Comparison of ENCODE assay signal across 10 cellular contexts in genomic region chr15:75022808-75023193, GRCh38. TPM values are rescaled to one million over a fixed set of nuclear protein-coding genes. Genes with fewer than 3 reads are reported as not detected.
DNase-seq lines count a peak whose midpoint lies in the region; ATAC-seq and TF ChIP-seq lines count a peak whose summit lies in the region.
"Had no signal": no experiment of that assay in that cellular context is flagged by ENCODE, and none has a peak within 500 bp of the region (broad histone marks: within the 10 kb centered on the region; RNA-seq: fewer than 3 reads in every experiment).

No MANE protein-coding gene starts in this region.

- intact Hi-C loops in CD8-positive, alpha-beta T cell (cut with DNase I, micrococcal nuclease), result loop anchor here (1.0 to 10.0 kb wide), 16 partner anchors 28 to 1388 kb away; partner anchors contain the start of genes EDC3 (in 2 of the 2), SCAMP5 (in 2 of the 2), SIN3A (in 2 of the 2) and CLK3 (in 1 of the 2)
- intact Hi-C loops in activated T-helper 2 cell treated with anti-CD3 and anti-CD28 coated beads, Interferon-gamma antibody, Interleukin-2, Interleukin-4, amounts not matched to agents 10 μg/mL and 5 μg/mL and 100 μg/mL, durations not matched to agents 14 hours and 24 hours and 36 hours (cut with micrococcal nuclease), result loop anchor here (1.0 to 10.0 kb wide), 3 partner anchors 44 to 432 kb away; partner anchors contain the start of genes RPP25 and SIN3A

- H3K4me3 ChIP-seq in CD8-positive, alpha-beta T cell (ENCODE audit: low read depth, low read length), result no peak overlapping the region
- H3K4me3 ChIP-seq in HEK293 (ENCODE audit: low read depth, low read length), result no peak overlapping the region

- no peaks in the 10 kb centered on the region for H3K9me3 Mint-ChIP-seq in CD8-positive, alpha-beta T cell
- H3K9me3 Mint-ChIP-seq in activated T-helper 2 cell treated with anti-CD3 and anti-CD28 coated beads, Interferon-gamma antibody, Interleukin-2, Interleukin-4, amounts not matched to agents 10 μg/mL and 5 μg/mL and 100 μg/mL, durations not matched to agents 14 hours and 24 hours and 36 hours, result no peaks in the 10 kb centered on the region
- no peaks in the 10 kb centered on the region for H3K9me3 Mint-ChIP-seq in naive B cell

- H3K27ac ChIP-seq in CD8-positive, alpha-beta T cell (ENCODE audit: low read depth, low read length), result no peak overlapping the region
- no peak overlapping the region for H3K27ac ChIP-seq in HEK293 (ENCODE audit: extremely low read depth, low read depth, low read length)

- H3K4me1 ChIP-seq in CD8-positive, alpha-beta T cell (ENCODE audit: insufficient read depth, low read length), result peaks cover 8% of the 10 kb centered on the region
- H3K4me1 ChIP-seq in HEK293 (ENCODE audit: control insufficient read depth, insufficient read depth, low read length), result 0 out of 2 replicates have a peak, but pooled peaks cover 2% of the 10 kb centered on the region
- H3K4me1 ChIP-seq: foreskin keratinocyte had no signal

- H3K36me3 ChIP-seq in CD8-positive, alpha-beta T cell (ENCODE audit: insufficient read depth, low read length), result no peaks in the 10 kb centered on the region
- H3K36me3 ChIP-seq in HEK293 (ENCODE audit: control insufficient read depth in 2 of 2, insufficient read depth in 1 of 2, low read length in 2 of 2), result peaks cover 0 to 16% of the 10 kb centered on the region in 2 experiments; a peak in 2 of 3 replicates
- H3K36me3 ChIP-seq: right lobe of liver had no signal

- peak overlapping the region; percentile 92 for H3K27ac Mint-ChIP-seq in CD8-positive, alpha-beta T cell
- H3K27ac Mint-ChIP-seq in activated T-helper 2 cell treated with anti-CD3 and anti-CD28 coated beads, Interferon-gamma antibody, Interleukin-2, Interleukin-4, amounts not matched to agents 10 μg/mL and 5 μg/mL and 100 μg/mL, durations not matched to agents 14 hours and 24 hours and 36 hours, result no peak overlapping the region
- H3K27ac Mint-ChIP-seq in naive B cell, result peak overlapping the region in 4 of 6 donors; percentile 32 to 88 (median 62)

- TF ChIP-seq CTCF in CD8-positive, alpha-beta T cell (IDR thresholded peaks at IDR 0.05), result no peak
- TF ChIP-seq CTCF in HEK293 (tag by site-specific recombination; IDR thresholded peaks at IDR 0.05), result no peak

- POLR2A ChIA-PET in CD8-positive, alpha-beta T cell (lab: Charles Lee), result interaction anchor here (0.5 to 1.9 kb wide), 5 partner anchors 52 to 345 kb away, joined by 3 to 8 read pairs (median 4); partner anchors contain the start of genes C15orf39 and MAN2C1
- POLR2A ChIA-PET in HEK293 (lab: Yijun Ruan, JAX), result interaction anchor here (0.6 to 2.1 kb wide), 30 partner anchors 8 to 650 kb away, joined by 3 to 24 read pairs (median 5); partner anchors contain the start of genes C15orf39, COX5A, FAM219B and MAN2C1

- peak overlapping the region; percentile 92 for H3K4me3 Mint-ChIP-seq in CD8-positive, alpha-beta T cell
- peak overlapping the region; percentile 56 for H3K4me3 Mint-ChIP-seq in activated T-helper 2 cell treated with anti-CD3 and anti-CD28 coated beads, Interferon-gamma antibody, Interleukin-2, Interleukin-4, amounts not matched to agents 10 μg/mL and 5 μg/mL and 100 μg/mL, durations not matched to agents 14 hours and 24 hours and 36 hours (ENCODE audit: low read depth)
- H3K4me3 Mint-ChIP-seq in naive B cell, result peak overlapping the region in 7 of 8 donors; percentile 90 to 100 (median 97)

- peaks cover 14% of the 10 kb centered on the region for H3K4me1 Mint-ChIP-seq in CD8-positive, alpha-beta T cell (ENCODE audit: low read depth)
- peaks cover 10% of the 10 kb centered on the region for H3K4me1 Mint-ChIP-seq in activated T-helper 2 cell treated with anti-CD3 and anti-CD28 coated beads, Interferon-gamma antibody, Interleukin-2, Interleukin-4, amounts not matched to agents 10 μg/mL and 5 μg/mL and 100 μg/mL, durations not matched to agents 14 hours and 24 hours and 36 hours (ENCODE audit: low read depth)
- peaks cover 24 to 28% (median 26%) of the 10 kb centered on the region in 3 donors for H3K4me1 Mint-ChIP-seq in naive B cell

- DNase-seq in CD8-positive, alpha-beta T cell, result no peak
- no peak for DNase-seq in activated T-helper 2 cell treated with anti-CD3 and anti-CD28 coated beads, Interferon-gamma antibody, Interleukin-2, Interleukin-4, amounts not matched to agents 10 μg/mL and 5 μg/mL and 100 μg/mL, durations not matched to agents 14 hours and 24 hours and 36 hours (ENCODE audit: low spot score)
- no peak for DNase-seq in naive B cell
- DNase-seq in AML-193 (lab: John Stamatoyannopoulos, UW), result no peak
- no peak for DNase-seq in dedifferentiated amniotic fluid mesenchymal stem cell (ENCODE audit: extremely low spot score)
- DNase-seq in NCI-H748 treated with DMSO at 0.1 percent for 48 hours (lab: John Stamatoyannopoulos, UW), result no peak
- DNase-seq in stimulated activated naive CD4-positive, alpha-beta T cell treated with Interleukin-2 at 50 U/mL for 16 hours (lab: John Stamatoyannopoulos, UW), result no peak

- H3K36me3 Mint-ChIP-seq in CD8-positive, alpha-beta T cell, result peaks cover 5% of the 10 kb centered on the region
- peaks cover 7% of the 10 kb centered on the region for H3K36me3 Mint-ChIP-seq in activated T-helper 2 cell treated with anti-CD3 and anti-CD28 coated beads, Interferon-gamma antibody, Interleukin-2, Interleukin-4, amounts not matched to agents 10 μg/mL and 5 μg/mL and 100 μg/mL, durations not matched to agents 14 hours and 24 hours and 36 hours (ENCODE audit: low read depth)
- no peaks in the 10 kb centered on the region for H3K36me3 Mint-ChIP-seq in naive B cell

- CTCF ChIA-PET in CD8-positive, alpha-beta T cell (lab: Charles Lee), result interaction anchor here (1.0 to 9.2 kb wide), 3 partner anchors 179 to 254 kb away, joined by 3 to 114 read pairs (median 5); partner anchors contain the start of gene C15orf39
- CTCF ChIA-PET in HEK293 (lab: Yijun Ruan, JAX), result interaction anchor here (0.5 to 1.5 kb wide), 5 partner anchors 10 to 1031 kb away, joined by 3 to 4 read pairs (median 3); partner anchors contain the start of gene C15orf39

- no peak for ATAC-seq in CD8-positive, alpha-beta T cell
- ATAC-seq in naive B cell (ENCODE audit: low read depth in 2 of 2), result no peak

- no peaks in the 10 kb centered on the region for H3K27me3 Mint-ChIP-seq in CD8-positive, alpha-beta T cell (ENCODE audit: low read depth)
- no peaks in the 10 kb centered on the region for H3K27me3 Mint-ChIP-seq in activated T-helper 2 cell treated with anti-CD3 and anti-CD28 coated beads, Interferon-gamma antibody, Interleukin-2, Interleukin-4, amounts not matched to agents 10 μg/mL and 5 μg/mL and 100 μg/mL, durations not matched to agents 14 hours and 24 hours and 36 hours (ENCODE audit: low read depth)
- H3K27me3 Mint-ChIP-seq in naive B cell, result peaks cover 39 to 44% (median 40%) of the 10 kb centered on the region in 3 donors

- no peaks in the 10 kb centered on the region for H3K9me3 ChIP-seq in CD8-positive, alpha-beta T cell (ENCODE audit: low read length)
- H3K9me3 ChIP-seq in HEK293 (ENCODE audit: control insufficient read depth, insufficient read depth, low read depth, low read length), result no peaks in the 10 kb centered on the region
- H3K9me3 ChIP-seq: right lobe of liver had no signal

- no peaks in the 10 kb centered on the region for H3K27me3 ChIP-seq in CD8-positive, alpha-beta T cell (ENCODE audit: insufficient read depth, low read length)
- H3K27me3 ChIP-seq: foreskin keratinocyte, right lobe of liver had no signal

TF ChIP-seq in HEK293, 187 proteins besides CTCF, POLR2A, EP300 and RAD21:
- TF ChIP-seq, protein P1, sequence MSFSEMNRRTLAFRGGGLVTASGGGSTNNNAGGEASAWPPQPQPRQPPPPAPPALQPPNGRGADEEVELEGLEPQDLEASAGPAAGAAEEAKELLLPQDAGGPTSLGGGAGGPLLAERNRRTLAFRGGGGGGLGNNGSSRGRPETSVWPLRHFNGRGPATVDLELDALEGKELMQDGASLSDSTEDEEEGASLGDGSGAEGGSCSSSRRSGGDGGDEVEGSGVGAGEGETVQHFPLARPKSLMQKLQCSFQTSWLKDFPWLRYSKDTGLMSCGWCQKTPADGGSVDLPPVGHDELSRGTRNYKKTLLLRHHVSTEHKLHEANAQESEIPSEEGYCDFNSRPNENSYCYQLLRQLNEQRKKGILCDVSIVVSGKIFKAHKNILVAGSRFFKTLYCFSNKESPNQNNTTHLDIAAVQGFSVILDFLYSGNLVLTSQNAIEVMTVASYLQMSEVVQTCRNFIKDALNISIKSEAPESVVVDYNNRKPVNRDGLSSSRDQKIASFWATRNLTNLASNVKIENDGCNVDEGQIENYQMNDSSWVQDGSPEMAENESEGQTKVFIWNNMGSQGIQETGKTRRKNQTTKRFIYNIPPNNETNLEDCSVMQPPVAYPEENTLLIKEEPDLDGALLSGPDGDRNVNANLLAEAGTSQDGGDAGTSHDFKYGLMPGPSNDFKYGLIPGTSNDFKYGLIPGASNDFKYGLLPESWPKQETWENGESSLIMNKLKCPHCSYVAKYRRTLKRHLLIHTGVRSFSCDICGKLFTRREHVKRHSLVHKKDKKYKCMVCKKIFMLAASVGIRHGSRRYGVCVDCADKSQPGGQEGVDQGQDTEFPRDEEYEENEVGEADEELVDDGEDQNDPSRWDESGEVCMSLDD (tag by site-specific recombination; IDR thresholded peaks at IDR 0.05), result no peak
- TF ChIP-seq ZNF362 (tag by site-specific recombination; IDR thresholded peaks at IDR 0.05) (peak; percentile 93), ZNF155 (tag by site-specific recombination; IDR thresholded peaks at IDR 0.05) (no peak)

RNA-seq across cellular contexts. Expression of gene PPCDC, which starts 0.6 kb away (rescaled TPM):
- total RNA-seq in CD8-positive, alpha-beta T cell, result 1 to 10 TPM; 6.0 to 6.5 TPM
- total RNA-seq in activated T-helper 2 cell treated with anti-CD3 and anti-CD28 coated beads, Interferon-gamma antibody, Interleukin-2, Interleukin-4, amounts not matched to agents 10 μg/mL and 5 μg/mL and 100 μg/mL, durations not matched to agents 14 hours and 24 hours and 36 hours, result 28.4 and 31.0 TPM in 2 replicates
- polyA plus RNA-seq in naive B cell (ENCODE audit: low read depth in 6 of 6), result 1 to 10 TPM; 4.5 to 8.9 (median 7.1) TPM

RNA-seq across cellular contexts. Expression of gene SCAMP5, which starts 27.4 kb away (rescaled TPM):
- under 1 TPM; 0.71 to 0.72 TPM for total RNA-seq in CD8-positive, alpha-beta T cell
- total RNA-seq in activated T-helper 2 cell treated with anti-CD3 and anti-CD28 coated beads, Interferon-gamma antibody, Interleukin-2, Interleukin-4, amounts not matched to agents 10 μg/mL and 5 μg/mL and 100 μg/mL, durations not matched to agents 14 hours and 24 hours and 36 hours, result 0.89 and 0.99 TPM in 2 replicates
- not detected for polyA plus RNA-seq in naive B cell (ENCODE audit: low read depth in 6 of 6)
